ENCODE assay signal across 28 cellular contexts in the genomic region with DNA sequence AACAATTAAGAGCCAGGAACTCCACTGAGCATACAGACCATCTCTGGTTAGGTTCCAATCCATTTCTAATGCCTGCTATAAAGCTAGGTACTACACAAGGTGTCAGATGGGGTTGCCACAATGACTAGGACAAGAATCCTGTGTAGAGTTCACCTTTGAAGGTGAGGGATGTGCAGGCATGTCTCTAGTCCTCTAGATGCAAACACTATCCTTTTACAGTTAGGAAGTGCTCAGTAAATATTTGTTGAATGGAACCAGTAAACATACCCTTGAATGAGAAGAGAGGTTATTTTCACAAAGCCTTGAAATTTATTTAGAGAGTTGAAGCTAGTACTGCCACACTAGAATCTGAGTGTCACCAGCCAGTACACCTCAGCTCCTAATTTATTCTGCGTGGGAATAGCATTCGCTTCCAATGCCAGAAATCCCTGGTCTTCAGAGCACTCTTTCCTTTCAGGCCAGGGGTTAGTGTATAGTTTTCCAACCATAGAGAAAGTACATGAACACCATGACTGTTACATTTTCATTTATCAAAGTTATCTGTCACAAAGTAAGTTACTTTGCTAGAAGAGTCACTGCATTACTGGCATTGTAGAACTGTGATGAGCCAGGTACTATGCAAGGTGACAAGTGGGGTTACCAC. TPM values are rescaled to one million over a fixed set of nuclear protein-coding genes. Genes with fewer than 3 reads are reported as not detected.
DNase-seq lines count a peak whose midpoint lies in the region; ATAC-seq, FAIRE-seq and TF ChIP-seq lines count a peak whose summit lies in the region.
"Had no signal": no experiment of that assay in that cellular context is flagged by ENCODE, and none has a peak within 500 bp of the region (broad histone marks: within the 10 kb centered on the region; RNA-seq: fewer than 3 reads in every experiment).

No MANE protein-coding gene starts in this region.

- no peaks in the 10 kb centered on the region for H3K9me3 ChIP-seq in CD4-positive, alpha-beta T cell (ENCODE audit: control insufficient read depth, low read length)
- H3K9me3 ChIP-seq in mucosa of descending colon = no peaks in the 10 kb centered on the region
- H3K9me3 ChIP-seq: gastrocnemius medialis, MG63, SJSA1 had no signal

- H3K4me1 ChIP-seq in mucosa of descending colon (ENCODE audit: low read depth) = no peaks in the 10 kb centered on the region
- H3K4me1 ChIP-seq: SJSA1 had no signal

- CTCF ChIA-PET in CD4-positive, alpha-beta T cell (lab: Charles Lee) = no interaction called here

- H3K27ac Mint-ChIP-seq in activated T-cell treated with anti-CD3 and anti-CD28 coated beads, Interleukin-2, amount 50 U/mL, for 72 hours = peak overlapping the region; percentile 78
- peak overlapping the region; percentile 82 for H3K27ac Mint-ChIP-seq in CD4-positive, alpha-beta T cell
- peak overlapping the region in 4 of 6 donors; percentile 16 to 61 (median 51) for H3K27ac Mint-ChIP-seq in immature natural killer cell
- H3K27ac Mint-ChIP-seq: stimulated activated naive B cell treated with anti-CD40 and anti-IgM and Interleukin-4, amounts not matched to agents 10 μg/mL and 1 μg/mL and 100 μg/mL, for 72 hours had no signal

- ATAC-seq in activated T-cell treated with anti-CD3 and anti-CD28 coated beads, Interleukin-2, amount 50 U/mL, for 72 hours (replicated peaks in 1 of 2) = peak; percentile 12 to 20
- ATAC-seq in CD4-positive, alpha-beta T cell (ENCODE audit: poor library complexity) = no peak
- ATAC-seq in mucosa of descending colon (no peak), GM21526 (IDR thresholded peaks at IDR 0.05; ENCODE audit: low FRiP score, unreplicated experiment) (no peak)
- ATAC-seq: gastrocnemius medialis; left colon; sciatic nerve; stimulated activated naive B cell treated with anti-CD40 and anti-IgM and Interleukin-4, amounts not matched to agents 10 μg/mL and 1 μg/mL and 100 μg/mL, for 72 hours had no signal

- DNase-seq in activated T-cell treated with anti-CD3 and anti-CD28 coated beads, Interleukin-2, amount 50 U/mL, for 72 hours = no peak
- DNase-seq in activated T-cell treated with anti-CD3 and anti-CD28 coated beads, Interleukin-2, amount 50 U/mL, for 48 hours = no peak
- no peak for DNase-seq in CD4-positive, alpha-beta T cell
- DNase-seq in GM19239 (ENCODE audit: insufficient read length, low spot score) = no peak
- no peak for DNase-seq in immature natural killer cell
- DNase-seq in mucosa of descending colon = no peak
- no peak for DNase-seq in stimulated activated CD4-positive, alpha-beta T cell treated with anti-CD3 and anti-CD28 coated beads, Interleukin-2, amount 100 ng/mL, for 48 hours
- DNase-seq: activated B cell treated with CpG ODN at 0.5 μM for 24 hours; activated CD8-positive, alpha-beta memory T cell treated with anti-CD3 and anti-CD28 coated beads for 24 hours; cerebellar nuclear complex; EL; gastrocnemius medialis; H7; hippocampal formation; KG1; left colon; MG63; NCI-H1105 treated with DMSO at 0.1 percent for 48 hours; NCI-H446; NCI-H82; stimulated activated CD4-positive, alpha-beta T cell treated with anti-CD3 and anti-CD28 coated beads, Interleukin-12 subunit alpha, Interleukin-12 subunit beta, amount 100 ng/mL, for 4 hours; stimulated activated CD4-positive, alpha-beta T cell treated with anti-CD3 and anti-CD28 coated beads, Interleukin-4, amount 100 ng/mL, for 24 hours; stimulated activated naive B cell treated with anti-CD40 and anti-IgM and Interleukin-4, amounts not matched to agents 10 μg/mL and 1 μg/mL and 100 μg/mL, for 72 hours had no signal

- H3K36me3 ChIP-seq in mucosa of descending colon (ENCODE audit: low read depth) = peaks cover 3% of the 10 kb centered on the region

- no peaks in the 10 kb centered on the region for H3K27me3 Mint-ChIP-seq in activated T-cell treated with anti-CD3 and anti-CD28 coated beads, Interleukin-2, amount 50 U/mL, for 72 hours (ENCODE audit: low read depth)
- H3K27me3 Mint-ChIP-seq in CD4-positive, alpha-beta T cell = no peaks in the 10 kb centered on the region
- H3K27me3 Mint-ChIP-seq in immature natural killer cell (ENCODE audit: low read depth in 3 of 3) = no peaks in the 10 kb centered on the region
- H3K27me3 Mint-ChIP-seq: activated B cell treated with CpG ODN at 0.5 μM for 24 hours; progenitor cell of endocrine pancreas; stimulated activated naive B cell treated with anti-CD40 and anti-IgM and Interleukin-4, amounts not matched to agents 10 μg/mL and 1 μg/mL and 100 μg/mL, for 72 hours had no signal

- H3K27me3 ChIP-seq in CD4-positive, alpha-beta T cell (ENCODE audit: control insufficient read depth, insufficient read depth, low read length) = no peaks in the 10 kb centered on the region
- H3K27me3 ChIP-seq: gastrocnemius medialis, MG63, SJSA1 had no signal

- H3K27ac ChIP-seq in CD4-positive, alpha-beta T cell (ENCODE audit: low read depth, low read length) = no peak overlapping the region
- H3K27ac ChIP-seq: C4-2B, gastrocnemius medialis, SJSA1 had no signal

- TF ChIP-seq CTCF in CD4-positive, alpha-beta T cell (IDR thresholded peaks at IDR 0.05) = no peak
- TF ChIP-seq CTCF in mucosa of descending colon (IDR thresholded peaks at IDR 0.05) = no peak

- H3K4me3 Mint-ChIP-seq in activated T-cell treated with anti-CD3 and anti-CD28 coated beads, Interleukin-2, amount 50 U/mL, for 72 hours = no peak overlapping the region
- H3K4me3 Mint-ChIP-seq in CD4-positive, alpha-beta T cell = no peak overlapping the region
- H3K4me3 Mint-ChIP-seq in immature natural killer cell = no peak overlapping the region
- H3K4me3 Mint-ChIP-seq: activated B cell treated with CpG ODN at 0.5 μM for 24 hours; stimulated activated naive B cell treated with anti-CD40 and anti-IgM and Interleukin-4, amounts not matched to agents 10 μg/mL and 1 μg/mL and 100 μg/mL, for 72 hours had no signal

- peaks cover 19 to 66% of the 10 kb centered on the region in 2 donors for H3K36me3 Mint-ChIP-seq in activated T-cell treated with anti-CD3 and anti-CD28 coated beads, Interleukin-2, amount 50 U/mL, for 72 hours (ENCODE audit: insufficient read depth in 2 of 2)
- peaks cover 98% of the 10 kb centered on the region for H3K36me3 Mint-ChIP-seq in CD4-positive, alpha-beta T cell (ENCODE audit: low read depth)
- peaks cover 16 to 46% (median 31%) of the 10 kb centered on the region in 3 donors for H3K36me3 Mint-ChIP-seq in immature natural killer cell

- no peak overlapping the region for H3K4me3 ChIP-seq in mucosa of descending colon
- H3K4me3 ChIP-seq: gastrocnemius medialis, MG63, SJSA1 had no signal

- FAIRE-seq in GM19239 (lab: Jason Lieb, UNC) = peak; percentile 67

- H3K9me3 Mint-ChIP-seq in activated T-cell treated with anti-CD3 and anti-CD28 coated beads, Interleukin-2, amount 50 U/mL, for 72 hours = no peaks in the 10 kb centered on the region
- no peaks in the 10 kb centered on the region for H3K9me3 Mint-ChIP-seq in CD4-positive, alpha-beta T cell
- H3K9me3 Mint-ChIP-seq in immature natural killer cell = no peaks in the 10 kb centered on the region
- H3K9me3 Mint-ChIP-seq: activated B cell treated with CpG ODN at 0.5 μM for 24 hours; stimulated activated naive B cell treated with anti-CD40 and anti-IgM and Interleukin-4, amounts not matched to agents 10 μg/mL and 1 μg/mL and 100 μg/mL, for 72 hours had no signal

- H3K4me1 Mint-ChIP-seq in activated T-cell treated with anti-CD3 and anti-CD28 coated beads, Interleukin-2, amount 50 U/mL, for 72 hours (ENCODE audit: low read depth) = peaks cover 29% of the 10 kb centered on the region
- H3K4me1 Mint-ChIP-seq in CD4-positive, alpha-beta T cell (ENCODE audit: low read depth) = peaks cover 47% of the 10 kb centered on the region
- H3K4me1 Mint-ChIP-seq in immature natural killer cell = peaks cover 16 to 53% of the 10 kb centered on the region in 2 donors

- POLR2A ChIA-PET in CD4-positive, alpha-beta T cell (lab: Charles Lee) = interaction anchor here (1.6 to 2.1 kb wide), 2 partner anchors 18 to 84 kb away, joined by 5 to 9 read pairs; no protein-coding TSS in a partner anchor

- intact Hi-C loops in CD4-positive, alpha-beta T cell (cut with DNase I, micrococcal nuclease) = loop anchor here in 1 of 2 experiments (5.0 kb wide), 1 partner anchor 63 kb away; no protein-coding TSS in a partner anchor
- intact Hi-C loops in mucosa of descending colon (cut with DNase I, micrococcal nuclease) = no loop called here

RNA-seq across cellular contexts. Expression of a gene that starts 48.3 kb away (rescaled TPM):
- 100 to 1,000 TPM; 441 to 563 TPM for total RNA-seq in activated T-cell treated with anti-CD3 and anti-CD28 coated beads, Interleukin-2, amount 50 U/mL, for 72 hours
- total RNA-seq in CD4-positive, alpha-beta T cell = 10 to 100 TPM; 56.6 to 57.8 TPM
- polyA plus RNA-seq in immature natural killer cell = 100 to 1,000 TPM in 1 of 3 donors, 10 to 100 TPM in 2; 79.4 to 121 (median 99.4) TPM
- 10 to 100 TPM; 56.5 to 78.6 (median 74.8) TPM for total RNA-seq in mucosa of descending colon

Comparison
In these comparisons a context has a peak if more than half of its experiments do, and no peak if none do; other contexts are left out.
1. ATAC-seq: peak in activated T-cell treated with anti-CD3 and anti-CD28 coated beads, Interleukin-2, amount 50 U/mL, for 72 hours (2 of 2); none in CD4-positive, alpha-beta T cell (single experiment), mucosa of descending colon (single experiment) and GM21526 (single experiment).
2. RNA of a gene that starts 48.3 kb away (total RNA-seq): 441 to 563 TPM in activated T-cell treated with anti-CD3 and anti-CD28 coated beads, Interleukin-2, amount 50 U/mL, for 72 hours; 56.5 to 78.6 TPM in mucosa of descending colon and 56.6 to 57.8 TPM in CD4-positive, alpha-beta T cell; every median in the first group is over 4 times any median in the second.
3. Peak in every context shown above with its lines, with median percentiles within 50 percentile points of each other: H3K27ac Mint-ChIP-seq.